ENCODE assay signal across 2 cellular contexts in the genomic region with DNA sequence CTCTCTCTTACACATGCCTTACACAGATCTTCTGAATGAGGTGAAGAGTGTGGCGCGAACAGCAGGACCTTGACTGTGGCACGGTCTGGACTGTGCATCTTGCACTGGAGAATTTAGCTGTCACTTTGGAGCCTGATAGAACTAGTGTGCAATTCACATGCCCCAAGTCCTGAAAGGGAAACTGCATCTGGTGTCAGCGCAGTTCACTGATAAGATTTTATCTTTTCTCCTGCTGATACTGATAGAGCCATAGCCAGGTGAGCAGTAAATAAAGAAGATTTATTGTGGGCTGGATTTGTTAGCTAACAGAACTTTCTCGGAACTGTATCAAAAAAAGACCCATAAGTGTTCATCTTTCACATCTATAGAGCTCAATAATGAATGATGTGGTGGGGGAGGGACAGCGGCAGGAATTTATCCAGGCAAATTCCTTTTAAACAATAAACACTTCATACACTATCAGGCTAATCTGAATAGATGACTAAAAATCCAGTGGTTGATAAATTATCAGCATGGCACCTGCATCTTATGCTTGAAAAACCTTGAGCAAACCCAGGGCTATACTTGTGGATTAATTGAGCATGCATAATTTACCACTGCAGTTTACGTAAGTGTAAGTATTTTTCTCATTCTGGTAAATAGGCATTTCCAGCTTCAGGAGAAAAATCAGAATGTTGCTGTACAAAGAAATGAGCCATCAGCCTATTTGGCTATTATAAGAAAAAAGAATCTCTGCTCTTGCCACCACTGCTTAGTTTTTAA.
TF ChIP-seq lines count a peak whose summit lies in the region.

No MANE protein-coding gene starts in this region.

TF ChIP-seq in GM23338, 12 proteins besides CTCF, POLR2A, EP300 and RAD21:
- TF ChIP-seq, protein P1, sequence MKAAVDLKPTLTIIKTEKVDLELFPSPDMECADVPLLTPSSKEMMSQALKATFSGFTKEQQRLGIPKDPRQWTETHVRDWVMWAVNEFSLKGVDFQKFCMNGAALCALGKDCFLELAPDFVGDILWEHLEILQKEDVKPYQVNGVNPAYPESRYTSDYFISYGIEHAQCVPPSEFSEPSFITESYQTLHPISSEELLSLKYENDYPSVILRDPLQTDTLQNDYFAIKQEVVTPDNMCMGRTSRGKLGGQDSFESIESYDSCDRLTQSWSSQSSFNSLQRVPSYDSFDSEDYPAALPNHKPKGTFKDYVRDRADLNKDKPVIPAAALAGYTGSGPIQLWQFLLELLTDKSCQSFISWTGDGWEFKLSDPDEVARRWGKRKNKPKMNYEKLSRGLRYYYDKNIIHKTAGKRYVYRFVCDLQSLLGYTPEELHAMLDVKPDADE (IDR thresholded peaks at IDR 0.05) = no peak
- no peak for TF ChIP-seq REST (IDR thresholded peaks at IDR 0.05; ENCODE audit: unreplicated experiment)
- no peak for TF ChIP-seq ZNF114 (CRISPR knock-in tag; IDR thresholded peaks at IDR 0.05)
- no peak for TF ChIP-seq POLR2AphosphoS5 (IDR thresholded peaks at IDR 0.05; ENCODE audit: low read depth)
- no peak for TF ChIP-seq EZH2 (IDR thresholded peaks at IDR 0.05; ENCODE audit: low read depth, unreplicated experiment)
- TF ChIP-seq ZNF331 (CRISPR knock-in tag; IDR thresholded peaks at IDR 0.05; ENCODE audit: low read depth) = no peak
TF ChIP-seq in GM23338: peak in this region for 0.

TF ChIP-seq in WTC11, 78 proteins besides CTCF, POLR2A, EP300 and RAD21:
- TF ChIP-seq STAT6 (CRISPR knock-in tag; conservative IDR thresholded peaks at IDR 0.05; ENCODE audit: low read depth) (no peak), PREB (CRISPR knock-in tag; IDR thresholded peaks at IDR 0.05; ENCODE audit: borderline replicate concordance) (no peak), ETV6 (CRISPR knock-in tag; IDR thresholded peaks at IDR 0.05) (no peak), NR1H2 (CRISPR knock-in tag; IDR thresholded peaks at IDR 0.05) (no peak), GRHL2 (CRISPR knock-in tag; IDR thresholded peaks at IDR 0.05; ENCODE audit: insufficient replicate concordance, severe bottlenecking) (no peak), TEAD4 (CRISPR knock-in tag; IDR thresholded peaks at IDR 0.05) (no peak), ZNF138 (CRISPR knock-in tag; conservative IDR thresholded peaks at IDR 0.05) (no peak), FOXJ3 (CRISPR knock-in tag; IDR thresholded peaks at IDR 0.05; ENCODE audit: borderline replicate concordance) (no peak), ZNF317 (CRISPR knock-in tag; IDR thresholded peaks at IDR 0.05; ENCODE audit: borderline replicate concordance, low read depth) (no peak), ZNF532 (CRISPR knock-in tag; IDR thresholded peaks at IDR 0.05; ENCODE audit: borderline replicate concordance) (no peak), SOX15 (CRISPR knock-in tag; IDR thresholded peaks at IDR 0.05) (no peak), NR3C1 (CRISPR knock-in tag; conservative IDR thresholded peaks at IDR 0.05; ENCODE audit: low read depth) (no peak), ZNF512 (CRISPR knock-in tag; IDR thresholded peaks at IDR 0.05; ENCODE audit: borderline replicate concordance) (no peak)
- TF ChIP-seq, protein P2, sequence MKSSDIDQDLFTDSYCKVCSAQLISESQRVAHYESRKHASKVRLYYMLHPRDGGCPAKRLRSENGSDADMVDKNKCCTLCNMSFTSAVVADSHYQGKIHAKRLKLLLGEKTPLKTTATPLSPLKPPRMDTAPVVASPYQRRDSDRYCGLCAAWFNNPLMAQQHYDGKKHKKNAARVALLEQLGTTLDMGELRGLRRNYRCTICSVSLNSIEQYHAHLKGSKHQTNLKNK (CRISPR knock-in tag; IDR thresholded peaks at IDR 0.05) = no peak
- TF ChIP-seq, protein P3, sequence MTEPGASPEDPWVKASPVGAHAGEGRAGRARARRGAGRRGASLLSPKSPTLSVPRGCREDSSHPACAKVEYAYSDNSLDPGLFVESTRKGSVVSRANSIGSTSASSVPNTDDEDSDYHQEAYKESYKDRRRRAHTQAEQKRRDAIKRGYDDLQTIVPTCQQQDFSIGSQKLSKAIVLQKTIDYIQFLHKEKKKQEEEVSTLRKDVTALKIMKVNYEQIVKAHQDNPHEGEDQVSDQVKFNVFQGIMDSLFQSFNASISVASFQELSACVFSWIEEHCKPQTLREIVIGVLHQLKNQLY (CRISPR knock-in tag; IDR thresholded peaks at IDR 0.05) = no peak
- TF ChIP-seq, protein P4, sequence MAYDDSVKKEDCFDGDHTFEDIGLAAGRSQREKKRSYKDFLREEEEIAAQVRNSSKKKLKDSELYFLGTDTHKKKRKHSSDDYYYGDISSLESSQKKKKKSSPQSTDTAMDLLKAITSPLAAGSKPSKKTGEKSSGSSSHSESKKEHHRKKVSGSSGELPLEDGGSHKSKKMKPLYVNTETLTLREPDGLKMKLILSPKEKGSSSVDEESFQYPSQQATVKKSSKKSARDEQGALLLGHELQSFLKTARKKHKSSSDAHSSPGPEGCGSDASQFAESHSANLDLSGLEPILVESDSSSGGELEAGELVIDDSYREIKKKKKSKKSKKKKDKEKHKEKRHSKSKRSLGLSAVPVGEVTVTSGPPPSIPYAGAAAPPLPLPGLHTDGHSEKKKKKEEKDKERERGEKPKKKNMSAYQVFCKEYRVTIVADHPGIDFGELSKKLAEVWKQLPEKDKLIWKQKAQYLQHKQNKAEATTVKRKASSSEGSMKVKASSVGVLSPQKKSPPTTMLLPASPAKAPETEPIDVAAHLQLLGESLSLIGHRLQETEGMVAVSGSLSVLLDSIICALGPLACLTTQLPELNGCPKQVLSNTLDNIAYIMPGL (CRISPR knock-in tag; IDR thresholded peaks at IDR 0.05) = no peak
TF ChIP-seq in WTC11: peak in this region for 0.
